Comparison of ENCODE assay signal across 1 cellular context in genomic region chr2:62539892-62540785, GRCh38.
TF ChIP-seq lines count a peak whose summit lies in the region.

No MANE protein-coding gene starts in this region.

TF ChIP-seq in HepG2, 621 proteins besides CTCF, POLR2A, EP300 and RAD21 (continued from another document and continues in another):
- no peak for TF ChIP-seq E2F2 (CRISPR knock-in tag; IDR thresholded peaks at IDR 0.05; ENCODE audit: borderline replicate concordance)
- 0 out of 2 replicates have a peak, but pooled peaks have one; percentile 48 for TF ChIP-seq CCDC6 (CRISPR knock-in tag; IDR thresholded peaks at IDR 0.05)
- 0 out of 2 replicates have a peak, but pooled peaks have one; percentile 10 for TF ChIP-seq ZBTB46 (CRISPR knock-in tag; IDR thresholded peaks at IDR 0.05; ENCODE audit: borderline replicate concordance)
- no peak for TF ChIP-seq ZNF563 (CRISPR knock-in tag; IDR thresholded peaks at IDR 0.05)
- TF ChIP-seq CHD4 (IDR thresholded peaks at IDR 0.05; ENCODE audit: borderline replicate concordance, low read length), result peak; percentile 80
- TF ChIP-seq STAG1 (CRISPR knock-in tag; IDR thresholded peaks at IDR 0.05), result peak; percentile 33
- TF ChIP-seq HNF4G (IDR thresholded peaks at IDR 0.05; ENCODE audit: borderline replicate concordance, low read depth, low read length), result peak; percentile 5; the same call in 1 of the 2 replicates
- TF ChIP-seq HNF4G (CRISPR knock-in tag; IDR thresholded peaks at IDR 0.05; ENCODE audit: borderline replicate concordance, low read depth), result no peak
- TF ChIP-seq ZNF576 (CRISPR knock-in tag; IDR thresholded peaks at IDR 0.05), result no peak
- TF ChIP-seq THRA (CRISPR knock-in tag; IDR thresholded peaks at IDR 0.05; ENCODE audit: borderline replicate concordance), result peak; percentile 66; the same call in 1 of the 2 replicates
- no peak for TF ChIP-seq ZNF558 (CRISPR knock-in tag; IDR thresholded peaks at IDR 0.05; ENCODE audit: borderline replicate concordance)
- peak; percentile 59; the same call in 1 of the 2 replicates for TF ChIP-seq DMAP1 (CRISPR knock-in tag; IDR thresholded peaks at IDR 0.05)
- TF ChIP-seq ZNF235 (CRISPR knock-in tag; IDR thresholded peaks at IDR 0.05; ENCODE audit: borderline replicate concordance), result no peak
- TF ChIP-seq HDAC2 (CRISPR knock-in tag; IDR thresholded peaks at IDR 0.05), result peak; percentile 78
- TF ChIP-seq ZFP82 (CRISPR knock-in tag; IDR thresholded peaks at IDR 0.05; ENCODE audit: borderline replicate concordance), result no peak
- TF ChIP-seq ZNF597 (CRISPR knock-in tag; IDR thresholded peaks at IDR 0.05), result no peak
- TF ChIP-seq NAIF1 (CRISPR knock-in tag; IDR thresholded peaks at IDR 0.05; ENCODE audit: borderline replicate concordance), result no peak
- peak; percentile 28; the same call in 1 of the 2 replicates for TF ChIP-seq ZNF580 (CRISPR knock-in tag; IDR thresholded peaks at IDR 0.05; ENCODE audit: borderline replicate concordance, low read depth)
- TF ChIP-seq ZNF614 (CRISPR knock-in tag; IDR thresholded peaks at IDR 0.05; ENCODE audit: borderline replicate concordance), result peak; percentile 51; the same call in 1 of the 2 replicates
- no peak for TF ChIP-seq FUBP1 (CRISPR knock-in tag; IDR thresholded peaks at IDR 0.05; ENCODE audit: borderline replicate concordance)
- TF ChIP-seq CBX5 (CRISPR knock-in tag; IDR thresholded peaks at IDR 0.05; ENCODE audit: borderline replicate concordance), result no peak
- peak; percentile 56; the same call in 1 of the 2 replicates for TF ChIP-seq FOXJ3 (CRISPR knock-in tag; IDR thresholded peaks at IDR 0.05; ENCODE audit: borderline replicate concordance)
- no peak for TF ChIP-seq U2AF2 (IDR thresholded peaks at IDR 0.05; ENCODE audit: low read depth, low read length)
- TF ChIP-seq ZNF160 (CRISPR knock-in tag; IDR thresholded peaks at IDR 0.05), result 0 out of 2 replicates have a peak, but pooled peaks have one; percentile 35
- 0 out of 2 replicates have a peak, but pooled peaks have one; percentile 56 for TF ChIP-seq SALL2 (CRISPR knock-in tag; IDR thresholded peaks at IDR 0.05)
- TF ChIP-seq ZNF781 (CRISPR knock-in tag; IDR thresholded peaks at IDR 0.05; ENCODE audit: borderline replicate concordance, not compliant biosample characterization), result no peak
- TF ChIP-seq EZH2 (conservative IDR thresholded peaks at IDR 0.05; ENCODE audit: low read depth, low read length), result no peak
- TF ChIP-seq ISL2 (CRISPR knock-in tag; IDR thresholded peaks at IDR 0.05), result peak; percentile 65; the same call in 1 of the 2 replicates
- no peak for TF ChIP-seq ZNF143 (CRISPR knock-in tag; IDR thresholded peaks at IDR 0.05)
- no peak for TF ChIP-seq HMG20B (CRISPR knock-in tag; conservative IDR thresholded peaks at IDR 0.05)
- no peak for TF ChIP-seq ZNF879 (CRISPR knock-in tag; IDR thresholded peaks at IDR 0.05)
- peak; percentile 75 for TF ChIP-seq ERF (CRISPR knock-in tag; IDR thresholded peaks at IDR 0.05)
- TF ChIP-seq GLI4 (CRISPR knock-in tag; IDR thresholded peaks at IDR 0.05; ENCODE audit: borderline replicate concordance), result no peak
- TF ChIP-seq AKAP8 (CRISPR knock-in tag; IDR thresholded peaks at IDR 0.05), result no peak
- TF ChIP-seq SMYD3 (CRISPR knock-in tag; IDR thresholded peaks at IDR 0.05), result no peak
- no peak for TF ChIP-seq ZC3H13 (CRISPR knock-in tag; IDR thresholded peaks at IDR 0.05)
- peak; percentile 19 for TF ChIP-seq YY1 (IDR thresholded peaks at IDR 0.05; ENCODE audit: insufficient read depth, insufficient replicate concordance, low read depth, low read length)
- no peak for TF ChIP-seq ATM (IDR thresholded peaks at IDR 0.05; ENCODE audit: borderline replicate concordance)
- TF ChIP-seq PHF5A (CRISPR knock-in tag; IDR thresholded peaks at IDR 0.05; ENCODE audit: low read depth, unreplicated experiment), result peak; percentile 79
- no peak for TF ChIP-seq FOXM1 (CRISPR knock-in tag; IDR thresholded peaks at IDR 0.05)
- TF ChIP-seq ZBTB10 (CRISPR knock-in tag; IDR thresholded peaks at IDR 0.05; ENCODE audit: borderline replicate concordance), result no peak
- 0 out of 2 replicates have a peak, but pooled peaks have one; percentile 48 for TF ChIP-seq ZNF761 (CRISPR knock-in tag; conservative IDR thresholded peaks at IDR 0.05)
- TF ChIP-seq ZNF326 (CRISPR knock-in tag; IDR thresholded peaks at IDR 0.05; ENCODE audit: borderline replicate concordance), result no peak
- no peak for TF ChIP-seq ZNF225 (CRISPR knock-in tag; IDR thresholded peaks at IDR 0.05)
- TF ChIP-seq NFIB (CRISPR knock-in tag; IDR thresholded peaks at IDR 0.05; ENCODE audit: borderline replicate concordance), result no peak
- TF ChIP-seq ZEB1 (IDR thresholded peaks at IDR 0.05; ENCODE audit: insufficient replicate concordance, low read depth), result no peak
- peak; percentile 79 for TF ChIP-seq ZNF644 (CRISPR knock-in tag; IDR thresholded peaks at IDR 0.05; ENCODE audit: low read depth)
- TF ChIP-seq HMG20A (CRISPR knock-in tag; IDR thresholded peaks at IDR 0.05; ENCODE audit: borderline replicate concordance), result peak; percentile 67; the same call in 1 of the 2 replicates
- TF ChIP-seq ZNF333 (CRISPR knock-in tag; IDR thresholded peaks at IDR 0.05; ENCODE audit: borderline replicate concordance), result no peak
- TF ChIP-seq CHD2 (IDR thresholded peaks at IDR 0.05; ENCODE audit: low read depth, low read length), result no peak
- no peak for TF ChIP-seq SP4 (CRISPR knock-in tag; IDR thresholded peaks at IDR 0.05)
- no peak for TF ChIP-seq SKIL (CRISPR knock-in tag; IDR thresholded peaks at IDR 0.05; ENCODE audit: borderline replicate concordance)
- no peak for TF ChIP-seq ZNF275 (CRISPR knock-in tag; IDR thresholded peaks at IDR 0.05; ENCODE audit: borderline replicate concordance)
- TF ChIP-seq PPARG (CRISPR knock-in tag; conservative IDR thresholded peaks at IDR 0.05), result 0 out of 2 replicates have a peak, but pooled peaks have one; percentile 54
- 0 out of 2 replicates have a peak, but pooled peaks have one; percentile 45 for TF ChIP-seq ZNF570 (CRISPR knock-in tag; IDR thresholded peaks at IDR 0.05; ENCODE audit: borderline replicate concordance)
